ENCODE assay signal across 14 cellular contexts in the genomic region with DNA sequence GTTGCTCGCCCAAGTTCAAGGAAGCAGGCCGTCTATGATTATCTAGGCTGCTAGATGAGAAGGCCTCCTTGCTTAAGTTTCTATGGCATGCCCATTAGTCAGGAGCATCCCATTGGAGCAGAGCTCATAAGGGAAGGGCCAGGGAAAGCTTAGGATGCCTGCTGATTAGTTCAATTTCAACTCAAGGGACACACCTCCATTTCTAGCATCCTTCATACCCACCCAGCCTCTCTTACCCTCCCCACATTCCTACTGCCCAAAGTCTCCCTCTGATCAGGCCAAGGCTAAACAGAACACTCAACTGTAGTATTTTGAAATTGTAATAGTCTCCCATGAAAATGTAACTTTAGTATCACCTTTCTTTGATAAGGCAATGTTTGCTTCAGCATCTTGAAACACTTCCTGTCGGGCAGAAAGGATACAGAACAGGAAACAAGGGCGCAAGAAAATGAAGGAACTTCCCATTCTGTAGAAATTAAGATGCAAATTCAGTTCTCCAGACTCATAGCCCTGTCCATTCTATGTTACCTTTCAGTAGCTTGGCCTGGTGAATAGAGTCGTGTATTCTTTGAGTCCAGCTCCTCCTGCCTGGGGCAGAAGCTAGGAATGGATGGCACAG. TPM values are rescaled to one million over a fixed set of nuclear protein-coding genes. Genes with fewer than 3 reads are reported as not detected.
A peak's percentile ranks its signal among the peaks of the same experiment; 100 is the strongest.
DNase-seq lines count a peak whose midpoint lies in the region; ATAC-seq and TF ChIP-seq lines count a peak whose summit lies in the region.
"Had no signal": no experiment of that assay in that cellular context is flagged by ENCODE, and none has a peak within 500 bp of the region (broad histone marks: within the 10 kb centered on the region; RNA-seq: fewer than 3 reads in every experiment).

No MANE protein-coding gene starts in this region.

- WGBS in psoas muscle, 3 donors = 82 to 89% (median 88%) methylated on average over 5 of the region's 5 CpGs

- H3K27me3 Mint-ChIP-seq in brain = no peaks in the 10 kb centered on the region
- H3K27me3 Mint-ChIP-seq in stimulated activated memory B cell treated with anti-CD40 and anti-IgM and Interleukin-4, amounts not matched to agents 10 μg/mL and 1 μg/mL and 100 μg/mL, for 72 hours = no peaks in the 10 kb centered on the region
- H3K27me3 Mint-ChIP-seq in stimulated activated naive CD8-positive, alpha-beta T cell treated with anti-CD3 and anti-CD28 coated beads, Interleukin-15, amount 100 ng/mL, for 72 hours = peaks cover 30% of the 10 kb centered on the region

- peaks cover 71% of the 10 kb centered on the region for H3K4me1 ChIP-seq in DND-41 (ENCODE audit: insufficient read depth, low read length)
- H3K4me1 ChIP-seq in Karpas-422 (ENCODE audit: low read length) = peaks cover 30% of the 10 kb centered on the region
- peaks cover 61% of the 10 kb centered on the region for H3K4me1 ChIP-seq in psoas muscle

- H3K27me3 ChIP-seq in DND-41 (ENCODE audit: insufficient read depth, low read length, poor library complexity) (no peaks in the 10 kb centered on the region), Karpas-422 (ENCODE audit: low read length) (no peaks in the 10 kb centered on the region), psoas muscle (ENCODE audit: insufficient read depth in 3 of 3, low read length in 2 of 3) (no peaks in the 10 kb centered on the region)
- H3K27me3 ChIP-seq: foreskin keratinocyte had no signal

- H4K20me1 ChIP-seq in DND-41 (ENCODE audit: insufficient read depth, low read length) (no peaks in the 10 kb centered on the region), Karpas-422 (ENCODE audit: insufficient read depth, low read depth, low read length) (no peaks in the 10 kb centered on the region)

- H3K27ac Mint-ChIP-seq in brain = peak overlapping the region; percentile 14 to 90 (median 63)
- H3K27ac Mint-ChIP-seq in stimulated activated memory B cell treated with anti-CD40 and anti-IgM and Interleukin-4, amounts not matched to agents 10 μg/mL and 1 μg/mL and 100 μg/mL, for 72 hours = no peak overlapping the region
- no peak overlapping the region for H3K27ac Mint-ChIP-seq in stimulated activated naive CD8-positive, alpha-beta T cell treated with anti-CD3 and anti-CD28 coated beads, Interleukin-15, amount 100 ng/mL, for 72 hours
- H3K27ac Mint-ChIP-seq: activated CD4-positive, alpha-beta T cell treated with anti-CD3 and anti-CD28 coated beads, Interleukin-2, amount 10 ng/mL, durations not matched to agents 7 days and 5 days; T-helper 2 cell treated with Interferon-gamma antibody and Interleukin-4, amounts not matched to agents 5 μg/mL and 100 μg/mL, for 36 hours had no signal

- H3K36me3 ChIP-seq in DND-41 (ENCODE audit: insufficient read depth, low read length) (no peaks in the 10 kb centered on the region), Karpas-422 (ENCODE audit: insufficient read depth, low read length) (no peaks in the 10 kb centered on the region), psoas muscle (ENCODE audit: insufficient read depth in 1 of 2, low read depth in 1 of 2) (no peaks in the 10 kb centered on the region)

- peaks cover 69% of the 10 kb centered on the region for H3K4me1 Mint-ChIP-seq in brain
- peaks cover 27% of the 10 kb centered on the region for H3K4me1 Mint-ChIP-seq in stimulated activated memory B cell treated with anti-CD40 and anti-IgM and Interleukin-4, amounts not matched to agents 10 μg/mL and 1 μg/mL and 100 μg/mL, for 72 hours
- peaks cover 51% of the 10 kb centered on the region for H3K4me1 Mint-ChIP-seq in stimulated activated naive CD8-positive, alpha-beta T cell treated with anti-CD3 and anti-CD28 coated beads, Interleukin-15, amount 100 ng/mL, for 72 hours

- no peak overlapping the region for H3K9ac ChIP-seq in DND-41 (ENCODE audit: low read depth, low read length)
- H3K9ac ChIP-seq in Karpas-422 (ENCODE audit: low read length) = no peak overlapping the region
- H3K9ac ChIP-seq: parathyroid adenoma had no signal

- no peaks in the 10 kb centered on the region for H3K9me2 ChIP-seq in Karpas-422 (replicated peaks; ENCODE audit: insufficient read depth, low read length)

- TF ChIP-seq CTCF in DND-41 (IDR thresholded peaks at IDR 0.05; ENCODE audit: borderline replicate concordance, extremely low read depth, low read length, poor library complexity, severe bottlenecking) (no peak), brain (conservative IDR thresholded peaks at IDR 0.05) (no peak), psoas muscle (IDR thresholded peaks at IDR 0.05) (no peak)

- intact Hi-C loops in psoas muscle (cut with DNase I) = no loop called here

- H3K4me2 ChIP-seq in DND-41 (ENCODE audit: insufficient read depth, low read length) = no peak overlapping the region
- H3K4me2 ChIP-seq in Karpas-422 (ENCODE audit: low read depth, low read length, poor library complexity, severe bottlenecking) = no peak overlapping the region

- H3K4me3 Mint-ChIP-seq in brain = no peak overlapping the region
- no peak overlapping the region for H3K4me3 Mint-ChIP-seq in stimulated activated memory B cell treated with anti-CD40 and anti-IgM and Interleukin-4, amounts not matched to agents 10 μg/mL and 1 μg/mL and 100 μg/mL, for 72 hours
- peak overlapping the region in 1 of 2 donors; percentile 13 for H3K4me3 Mint-ChIP-seq in stimulated activated naive CD8-positive, alpha-beta T cell treated with anti-CD3 and anti-CD28 coated beads, Interleukin-15, amount 100 ng/mL, for 72 hours
- H3K4me3 Mint-ChIP-seq: activated CD4-positive, alpha-beta T cell treated with anti-CD3 and anti-CD28 coated beads, Interleukin-2, amount 10 ng/mL, durations not matched to agents 7 days and 5 days; T-helper 2 cell treated with Interferon-gamma antibody and Interleukin-4, amounts not matched to agents 5 μg/mL and 100 μg/mL, for 36 hours had no signal

- H3K4me3 ChIP-seq in DND-41 (ENCODE audit: low read depth in 1 of 2, low read length in 2 of 2) (no peak overlapping the region), Karpas-422 (ENCODE audit: low read length) (no peak overlapping the region), psoas muscle (no peak overlapping the region)

- no peaks in the 10 kb centered on the region for H3K36me3 Mint-ChIP-seq in brain
- H3K36me3 Mint-ChIP-seq in stimulated activated memory B cell treated with anti-CD40 and anti-IgM and Interleukin-4, amounts not matched to agents 10 μg/mL and 1 μg/mL and 100 μg/mL, for 72 hours = no peaks in the 10 kb centered on the region

- H3K27ac ChIP-seq in DND-41 (ENCODE audit: low read length) = peak overlapping the region; percentile 17
- no peak overlapping the region for H3K27ac ChIP-seq in Karpas-422 (ENCODE audit: low read length)
- H3K27ac ChIP-seq in psoas muscle = peak overlapping the region; percentile 88
- H3K27ac ChIP-seq: parathyroid adenoma had no signal

- no peak overlapping the region for H2AFZ ChIP-seq in DND-41 (ENCODE audit: low read depth, low read length)
- H2AFZ ChIP-seq in Karpas-422 (ENCODE audit: low read length) = peak overlapping the region; percentile 60; the same call in 1 of the 2 replicates
- H2AFZ ChIP-seq: parathyroid adenoma had no signal

- peaks cover 0 to 19% (median 7%) of the 10 kb centered on the region in 5 experiments for H3K9me3 Mint-ChIP-seq in brain
- H3K9me3 Mint-ChIP-seq in stimulated activated memory B cell treated with anti-CD40 and anti-IgM and Interleukin-4, amounts not matched to agents 10 μg/mL and 1 μg/mL and 100 μg/mL, for 72 hours = no peaks in the 10 kb centered on the region
- H3K9me3 Mint-ChIP-seq in stimulated activated naive CD8-positive, alpha-beta T cell treated with anti-CD3 and anti-CD28 coated beads, Interleukin-15, amount 100 ng/mL, for 72 hours = peaks cover 0 to 8% of the 10 kb centered on the region in 2 donors
- H3K9me3 Mint-ChIP-seq: activated CD4-positive, alpha-beta T cell treated with anti-CD3 and anti-CD28 coated beads, Interleukin-2, amount 10 ng/mL, durations not matched to agents 7 days and 5 days; T-helper 2 cell treated with Interferon-gamma antibody and Interleukin-4, amounts not matched to agents 5 μg/mL and 100 μg/mL, for 36 hours had no signal

- no peak for ATAC-seq in DND-41 (ENCODE audit: insufficient read depth, low read depth)
- ATAC-seq in psoas muscle = no peak
- no peak for ATAC-seq in HG02852 (IDR thresholded peaks at IDR 0.05; ENCODE audit: unreplicated experiment)
- no peak for ATAC-seq in stimulated activated memory B cell treated with anti-CD40 and anti-IgM and Interleukin-4, amounts not matched to agents 10 μg/mL and 1 μg/mL and 100 μg/mL, for 72 hours
- ATAC-seq in stimulated activated naive CD8-positive, alpha-beta T cell treated with anti-CD3 and anti-CD28 coated beads, Interleukin-15, amount 100 ng/mL, for 72 hours = no peak
- ATAC-seq: foreskin keratinocyte had no signal

- H3K9me3 ChIP-seq in DND-41 (ENCODE audit: insufficient read depth, low read length, severe bottlenecking) = no peaks in the 10 kb centered on the region
- no peaks in the 10 kb centered on the region for H3K9me3 ChIP-seq in Karpas-422 (ENCODE audit: low read length)
- H3K9me3 ChIP-seq in psoas muscle = no peaks in the 10 kb centered on the region

- DNase-seq in DND-41 = no peak
- DNase-seq in Karpas-422 = no peak
- DNase-seq in psoas muscle = no peak
- no peak for DNase-seq in GM19238 (ENCODE audit: insufficient read length, low spot score)
- no peak for DNase-seq in stimulated activated naive CD8-positive, alpha-beta T cell treated with anti-CD3 and anti-CD28 coated beads, Interleukin-15, amount 100 ng/mL, for 72 hours
- DNase-seq: activated CD4-positive, alpha-beta T cell treated with anti-CD3 and anti-CD28 coated beads, Interleukin-2, amount 10 ng/mL, durations not matched to agents 7 days and 5 days; foreskin keratinocyte; NCI-H2029; NCI-H526 had no signal

- no peaks in the 10 kb centered on the region for H3K79me2 ChIP-seq in DND-41 (ENCODE audit: insufficient read depth, low read length)
- no peaks in the 10 kb centered on the region for H3K79me2 ChIP-seq in Karpas-422 (ENCODE audit: low read length)
- H3K79me2 ChIP-seq: parathyroid adenoma had no signal

RNA-seq across cellular contexts. Expression of gene TARBP1, which starts 46.3 kb away (rescaled TPM):
- 27.9 and 70.9 TPM in 2 replicates for total RNA-seq in Karpas-422 (2014; rRNA removed; shearing (Covaris generic); ENCODE audit: low replicate concordance)
- 5.4 TPM for polyA plus RNA-seq in brain (ENCODE audit: insufficient read depth, low read depth, low replicate concordance)
- 10 to 100 TPM in 1 of 4 donors, 1 to 10 TPM in 3; 5.8 to 10.5 (median 9.0) TPM for total RNA-seq in psoas muscle
- polyA plus RNA-seq in psoas muscle = 10 to 100 TPM in 1 of 3 donors, 1 to 10 TPM in 2; 5.8 to 10.4 (median 6.6) TPM

Comparison
In these comparisons a context has a peak if more than half of its experiments do, and no peak if none do; other contexts are left out.
1. H3K27ac Mint-ChIP-seq: peak in brain (5 of 5); none in stimulated activated memory B cell treated with anti-CD40 and anti-IgM and Interleukin-4, amounts not matched to agents 10 μg/mL and 1 μg/mL and 100 μg/mL, for 72 hours (single experiment) and stimulated activated naive CD8-positive, alpha-beta T cell treated with anti-CD3 and anti-CD28 coated beads, Interleukin-15, amount 100 ng/mL, for 72 hours (0 of 2).